Comparison of ENCODE assay signal across 24 cellular contexts in the genomic region with DNA sequence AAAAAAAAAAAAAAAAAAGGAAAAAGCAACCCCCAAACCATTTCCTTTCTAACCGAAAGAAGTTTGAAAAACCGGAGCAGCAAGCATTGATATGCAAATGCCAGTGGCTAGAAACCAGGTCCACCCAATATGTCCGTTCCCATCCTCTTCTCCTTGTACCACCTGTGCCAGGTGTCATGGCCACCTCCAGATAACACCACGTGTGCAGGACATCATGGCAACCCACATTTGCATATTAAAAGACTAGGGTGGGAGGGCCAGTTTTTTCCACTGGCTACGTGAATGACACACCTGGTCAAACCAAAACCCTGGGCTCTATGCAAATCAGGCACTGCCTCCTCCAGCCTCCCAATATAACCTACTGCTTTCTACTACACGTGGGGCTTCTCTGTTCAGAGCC.
DNase-seq lines count a peak whose midpoint lies in the region; ATAC-seq and TF ChIP-seq lines count a peak whose summit lies in the region.
"Had no signal": no experiment of that assay in that cellular context is flagged by ENCODE, and none has a peak within 500 bp of the region (broad histone marks: within the 10 kb centered on the region; RNA-seq: fewer than 3 reads in every experiment).

No MANE protein-coding gene starts in this region.

- no peak for DNase-seq in activated CD4-positive, alpha-beta T cell treated with anti-CD3 and anti-CD28 coated beads, Interleukin-2, amount 10 ng/mL, durations not matched to agents 7 days and 5 days
- no peak for DNase-seq in activated CD4-positive, alpha-beta T cell treated with anti-CD3 and anti-CD28 coated beads for 1 hour
- peak; percentile 20 for DNase-seq in NAMALWA (ENCODE audit: low spot score)
- no peak for DNase-seq in naive thymus-derived CD4-positive, alpha-beta T cell
- no peak for DNase-seq in heart left ventricle
- no peak for DNase-seq in NCI-H187 (lab: John Stamatoyannopoulos, UW)
- DNase-seq: activated CD4-positive, alpha-beta memory T cell treated with anti-CD3 and anti-CD28 coated beads, Interleukin-2, amount 10 ng/mL, durations not matched to agents 7 days and 5 days; activated naive CD4-positive, alpha-beta T cell treated with anti-CD3 and anti-CD28 coated beads, Interleukin-2, amount 50 U/mL, for 16 hours; activated T-cell treated with anti-CD3 and anti-CD28 coated beads, Interleukin-2, amount 50 U/mL, for 24 hours; effector memory CD4-positive, alpha-beta T cell; esophagus squamous epithelium; GM23248; Karpas-422; left lung; NCI-H1092; NCI-H82; PC-9 had no signal

- peaks cover 41% of the 10 kb centered on the region for H3K4me1 Mint-ChIP-seq in activated CD4-positive, alpha-beta T cell treated with anti-CD3 and anti-CD28 coated beads, Interleukin-2, amount 10 ng/mL, durations not matched to agents 7 days and 5 days
- H3K4me1 Mint-ChIP-seq in naive thymus-derived CD4-positive, alpha-beta T cell, result peaks cover 4 to 36% (median 20%) of the 10 kb centered on the region in 7 donors
- H3K4me1 Mint-ChIP-seq: activated CD4-positive, alpha-beta memory T cell treated with anti-CD3 and anti-CD28 coated beads, Interleukin-2, amount 10 ng/mL, durations not matched to agents 7 days and 5 days had no signal

- CTCF ChIA-PET in activated CD4-positive, alpha-beta T cell treated with anti-CD3 and anti-CD28 coated beads, Interleukin-2, amount 10 ng/mL, durations not matched to agents 7 days and 5 days (lab: Charles Lee), result interaction anchor here (1.0 kb wide), 1 partner anchor 9 kb away, joined by 3 read pairs; no protein-coding TSS in a partner anchor
- CTCF ChIA-PET in naive thymus-derived CD4-positive, alpha-beta T cell (lab: Charles Lee), result no interaction called here

- WGBS in heart left ventricle, 4 donors, result 69 to 81% (median 77%) methylated on average over 6 of the region's 6 CpGs

- POLR2A ChIA-PET in activated CD4-positive, alpha-beta T cell treated with anti-CD3 and anti-CD28 coated beads, Interleukin-2, amount 10 ng/mL, durations not matched to agents 7 days and 5 days (lab: Charles Lee), result no interaction called here
- POLR2A ChIA-PET in naive thymus-derived CD4-positive, alpha-beta T cell (lab: Charles Lee), result no interaction called here

- TF ChIP-seq CTCF in heart left ventricle (IDR thresholded peaks at IDR 0.05), result no peak

- peak overlapping the region; percentile 6 for H3K27ac Mint-ChIP-seq in activated CD4-positive, alpha-beta T cell treated with anti-CD3 and anti-CD28 coated beads, Interleukin-2, amount 10 ng/mL, durations not matched to agents 7 days and 5 days
- H3K27ac Mint-ChIP-seq in naive thymus-derived CD4-positive, alpha-beta T cell, result no peak overlapping the region
- H3K27ac Mint-ChIP-seq: activated CD4-positive, alpha-beta memory T cell treated with anti-CD3 and anti-CD28 coated beads, Interleukin-2, amount 10 ng/mL, durations not matched to agents 7 days and 5 days; activated T-cell treated with anti-CD3 and anti-CD28 coated beads, Interleukin-2, amount 50 U/mL, for 24 hours; CD14-positive monocyte; T-helper 1 cell treated with Interleukin-12 subunit alpha and Interleukin-12 subunit beta and Interleukin-4 antibody, amounts not matched to agents 30 μg/mL and 1 μg/mL, for 36 hours had no signal

- H3K4me3 ChIP-seq in naive thymus-derived CD4-positive, alpha-beta T cell (ENCODE audit: low read length), result no peak overlapping the region
- H3K4me3 ChIP-seq in heart left ventricle, result no peak overlapping the region
- H3K4me3 ChIP-seq: A549, esophagus squamous epithelium, GM23248, left lung, PC-9, SJSA1, vagina had no signal

- no peaks in the 10 kb centered on the region for H3K36me3 ChIP-seq in naive thymus-derived CD4-positive, alpha-beta T cell (ENCODE audit: control insufficient read depth in 2 of 3, insufficient read depth in 3 of 3, low read length in 3 of 3)
- H3K36me3 ChIP-seq in heart left ventricle, result no peaks in the 10 kb centered on the region
- H3K36me3 ChIP-seq: esophagus squamous epithelium, left lung, SJSA1, vagina had no signal

- no peaks in the 10 kb centered on the region for H3K9me3 ChIP-seq in naive thymus-derived CD4-positive, alpha-beta T cell (ENCODE audit: control insufficient read depth in 2 of 3, low read length in 3 of 3)
- H3K9me3 ChIP-seq in heart left ventricle, result no peaks in the 10 kb centered on the region
- H3K9me3 ChIP-seq: A549, esophagus squamous epithelium, left lung, SJSA1, vagina had no signal

- intact Hi-C loops in naive thymus-derived CD4-positive, alpha-beta T cell (cut with micrococcal nuclease), result no loop called here
- intact Hi-C loops in heart left ventricle (cut with DNase I), result no loop called here

- H3K27me3 ChIP-seq in naive thymus-derived CD4-positive, alpha-beta T cell (ENCODE audit: control insufficient read depth in 2 of 2, insufficient read depth in 2 of 2, low read length in 2 of 2), result no peaks in the 10 kb centered on the region
- H3K27me3 ChIP-seq in heart left ventricle, result no peaks in the 10 kb centered on the region
- H3K27me3 ChIP-seq: esophagus squamous epithelium, left lung, SJSA1, vagina had no signal

- peak; percentile 37 for ATAC-seq in GM21723 (IDR thresholded peaks at IDR 0.05; ENCODE audit: unreplicated experiment)
- no peak for ATAC-seq in naive thymus-derived CD4-positive, alpha-beta T cell
- ATAC-seq in HG02798 (IDR thresholded peaks at IDR 0.05; ENCODE audit: poor library complexity, unreplicated experiment), result no peak
- no peak for ATAC-seq in heart left ventricle
- ATAC-seq: A549, left lung had no signal

- H3K27ac ChIP-seq in naive thymus-derived CD4-positive, alpha-beta T cell (ENCODE audit: low read depth, low read length), result no peak overlapping the region
- H3K27ac ChIP-seq in heart left ventricle, result no peak overlapping the region
- H3K27ac ChIP-seq: A549, esophagus squamous epithelium, GM23248, left lung, PC-9, SJSA1, vagina had no signal

- H3K4me3 Mint-ChIP-seq in activated CD4-positive, alpha-beta T cell treated with anti-CD3 and anti-CD28 coated beads, Interleukin-2, amount 10 ng/mL, durations not matched to agents 7 days and 5 days, result no peak overlapping the region
- peak overlapping the region in 6 of 10 donors; percentile 14 to 66 (median 35) for H3K4me3 Mint-ChIP-seq in naive thymus-derived CD4-positive, alpha-beta T cell
- H3K4me3 Mint-ChIP-seq: activated CD4-positive, alpha-beta memory T cell treated with anti-CD3 and anti-CD28 coated beads, Interleukin-2, amount 10 ng/mL, durations not matched to agents 7 days and 5 days; activated T-cell treated with anti-CD3 and anti-CD28 coated beads, Interleukin-2, amount 50 U/mL, for 24 hours; CD14-positive monocyte; T-helper 1 cell treated with Interleukin-12 subunit alpha and Interleukin-12 subunit beta and Interleukin-4 antibody, amounts not matched to agents 30 μg/mL and 1 μg/mL, for 36 hours had no signal

- no peaks in the 10 kb centered on the region for H3K9me3 Mint-ChIP-seq in activated CD4-positive, alpha-beta T cell treated with anti-CD3 and anti-CD28 coated beads, Interleukin-2, amount 10 ng/mL, durations not matched to agents 7 days and 5 days
- H3K9me3 Mint-ChIP-seq in naive thymus-derived CD4-positive, alpha-beta T cell, result peaks cover 0 to 4% (median 0%) of the 10 kb centered on the region in 11 donors
- H3K9me3 Mint-ChIP-seq: activated CD4-positive, alpha-beta memory T cell treated with anti-CD3 and anti-CD28 coated beads, Interleukin-2, amount 10 ng/mL, durations not matched to agents 7 days and 5 days; activated T-cell treated with anti-CD3 and anti-CD28 coated beads, Interleukin-2, amount 50 U/mL, for 24 hours; CD14-positive monocyte; T-helper 1 cell treated with Interleukin-12 subunit alpha and Interleukin-12 subunit beta and Interleukin-4 antibody, amounts not matched to agents 30 μg/mL and 1 μg/mL, for 36 hours had no signal

- no peak for TF ChIP-seq POLR2A in heart left ventricle (IDR thresholded peaks at IDR 0.05)

- no peaks in the 10 kb centered on the region for H3K36me3 Mint-ChIP-seq in activated CD4-positive, alpha-beta T cell treated with anti-CD3 and anti-CD28 coated beads, Interleukin-2, amount 10 ng/mL, durations not matched to agents 7 days and 5 days (ENCODE audit: low read depth)
- H3K36me3 Mint-ChIP-seq in naive thymus-derived CD4-positive, alpha-beta T cell, result no peaks in the 10 kb centered on the region
- H3K36me3 Mint-ChIP-seq: CD14-positive monocyte had no signal

- peaks cover 3% of the 10 kb centered on the region for H3K27me3 Mint-ChIP-seq in activated CD4-positive, alpha-beta T cell treated with anti-CD3 and anti-CD28 coated beads, Interleukin-2, amount 10 ng/mL, durations not matched to agents 7 days and 5 days
- H3K27me3 Mint-ChIP-seq in naive thymus-derived CD4-positive, alpha-beta T cell, result peaks cover 0 to 17% (median 5%) of the 10 kb centered on the region in 5 donors
- H3K27me3 Mint-ChIP-seq: activated CD4-positive, alpha-beta memory T cell treated with anti-CD3 and anti-CD28 coated beads, Interleukin-2, amount 10 ng/mL, durations not matched to agents 7 days and 5 days; activated T-cell treated with anti-CD3 and anti-CD28 coated beads, Interleukin-2, amount 50 U/mL, for 24 hours had no signal

- no peaks in the 10 kb centered on the region for H3K4me1 ChIP-seq in naive thymus-derived CD4-positive, alpha-beta T cell (ENCODE audit: control insufficient read depth in 2 of 2, insufficient read depth in 2 of 2, low read length in 2 of 2)
- H3K4me1 ChIP-seq in heart left ventricle, result peaks cover 0 to 12% (median under 1%) of the 10 kb centered on the region in 12 donors
- H3K4me1 ChIP-seq: vagina had no signal
